ENCODE assay signal across 11 cellular contexts in genomic region chr5:177943805-177944736, GRCh38. TPM values are rescaled to one million over a fixed set of nuclear protein-coding genes. Genes with fewer than 3 reads are reported as not detected.
DNase-seq lines count a peak whose midpoint lies in the region; ATAC-seq and TF ChIP-seq lines count a peak whose summit lies in the region.
"Not testable (repeated sequence)": the region's sequence is repeated elsewhere in the genome, so short reads cannot be mapped to it uniquely, and the experiment has no call there.
"Had no signal": no experiment of that assay in that cellular context is flagged by ENCODE, and none has a peak within 500 bp of the region (broad histone marks: within the 10 kb centered on the region; RNA-seq: fewer than 3 reads in every experiment).

No MANE protein-coding gene starts in this region.

- peak overlapping the region; percentile 51 for H3K4me3 ChIP-seq in fibroblast of pulmonary artery (replicated peaks; ENCODE audit: low read depth, low read length)

- ATAC-seq in GM21360 (IDR thresholded peaks at IDR 0.05; ENCODE audit: unreplicated experiment), result peak; percentile 30
- peak; percentile 59 to 61 for ATAC-seq in activated CD4-positive, CD25-positive, alpha-beta regulatory T cell treated with anti-CD3 and anti-CD28 coated beads, Interleukin-2, amount 50 U/mL, for 24 hours
- peak; percentile 62 to 81 for ATAC-seq in naive thymus-derived CD8-positive, alpha-beta T cell
- peak; percentile 68 for ATAC-seq in stimulated activated effector memory CD8-positive, alpha-beta T cell treated with anti-CD3 and anti-CD28 coated beads, Interleukin-12 subunit alpha, Interleukin-12 subunit beta, amount 100 ng/mL, for 72 hours

- DNase-seq in COLO668 (lab: John Stamatoyannopoulos, UW; ENCODE audit: unreplicated experiment) (peak; percentile 64), LHCN-M2 (ENCODE audit: low read depth) (peak; percentile 1), fibroblast of pulmonary artery (ENCODE audit: low read depth) (peak; percentile 5)
- DNase-seq in activated naive CD8-positive, alpha-beta T cell treated with anti-CD3 and anti-CD28 coated beads for 36 hours, result peak; percentile 67
- DNase-seq in naive thymus-derived CD8-positive, alpha-beta T cell, result peak in 8 of 10 donors; percentile 24 to 49 (median 36)
- peak in 1 of 2 donors; percentile 65 for DNase-seq in stimulated activated effector memory CD8-positive, alpha-beta T cell treated with anti-CD3 and anti-CD28 coated beads, Interleukin-12 subunit alpha, Interleukin-12 subunit beta, amount 100 ng/mL, for 72 hours (ENCODE audit: low spot score in 2 of 2)

- H3K9me3 Mint-ChIP-seq in activated naive CD8-positive, alpha-beta T cell treated with anti-CD3 and anti-CD28 coated beads for 36 hours; naive thymus-derived CD8-positive, alpha-beta T cell; stimulated activated effector memory CD8-positive, alpha-beta T cell treated with anti-CD3 and anti-CD28 coated beads, Interleukin-12 subunit alpha, Interleukin-12 subunit beta, amount 100 ng/mL, for 72 hours: not testable (repeated sequence)

- H3K27me3 Mint-ChIP-seq in activated naive CD8-positive, alpha-beta T cell treated with anti-CD3 and anti-CD28 coated beads for 36 hours; naive thymus-derived CD8-positive, alpha-beta T cell: not testable (repeated sequence)

- peak overlapping the region; percentile 75 for H3K4me3 Mint-ChIP-seq in activated naive CD8-positive, alpha-beta T cell treated with anti-CD3 and anti-CD28 coated beads for 36 hours
- H3K4me3 Mint-ChIP-seq in naive thymus-derived CD8-positive, alpha-beta T cell, result peak overlapping the region; percentile 76 to 89 (median 83)
- peak overlapping the region; percentile 60 for H3K4me3 Mint-ChIP-seq in stimulated activated effector memory CD8-positive, alpha-beta T cell treated with anti-CD3 and anti-CD28 coated beads, Interleukin-12 subunit alpha, Interleukin-12 subunit beta, amount 100 ng/mL, for 72 hours

- not testable (repeated sequence) for TF ChIP-seq CTCF in fibroblast of pulmonary artery (IDR thresholded peaks at IDR 0.05; ENCODE audit: low read length, missing control alignments)

- H3K27ac Mint-ChIP-seq in activated naive CD8-positive, alpha-beta T cell treated with anti-CD3 and anti-CD28 coated beads for 36 hours, result peak overlapping the region; percentile 51
- H3K27ac Mint-ChIP-seq in naive thymus-derived CD8-positive, alpha-beta T cell, result peak overlapping the region in 8 of 10 donors; percentile 48 to 89 (median 76)
- not testable (repeated sequence) for H3K27ac Mint-ChIP-seq in stimulated activated effector memory CD8-positive, alpha-beta T cell treated with anti-CD3 and anti-CD28 coated beads, Interleukin-12 subunit alpha, Interleukin-12 subunit beta, amount 100 ng/mL, for 72 hours

- H3K36me3 Mint-ChIP-seq in activated naive CD8-positive, alpha-beta T cell treated with anti-CD3 and anti-CD28 coated beads for 36 hours; naive thymus-derived CD8-positive, alpha-beta T cell; stimulated activated effector memory CD8-positive, alpha-beta T cell treated with anti-CD3 and anti-CD28 coated beads, Interleukin-12 subunit alpha, Interleukin-12 subunit beta, amount 100 ng/mL, for 72 hours: not testable (repeated sequence)

- H3K4me1 Mint-ChIP-seq in activated naive CD8-positive, alpha-beta T cell treated with anti-CD3 and anti-CD28 coated beads for 36 hours, result peaks cover 12% of the 10 kb centered on the region
- peaks cover 8 to 21% (median 10%) of the 10 kb centered on the region in 4 donors for H3K4me1 Mint-ChIP-seq in naive thymus-derived CD8-positive, alpha-beta T cell
- not testable (repeated sequence) for H3K4me1 Mint-ChIP-seq in stimulated activated effector memory CD8-positive, alpha-beta T cell treated with anti-CD3 and anti-CD28 coated beads, Interleukin-12 subunit alpha, Interleukin-12 subunit beta, amount 100 ng/mL, for 72 hours

- POLR2A ChIA-PET in naive thymus-derived CD8-positive, alpha-beta T cell (lab: Charles Lee), result not testable (repeated sequence)

RNA-seq across cellular contexts. Expression of gene PROP1, which starts 52.0 kb away (rescaled TPM):
- total RNA-seq in LHCN-M2 (2014; rRNA removed), result not detected in 2 replicates
- not detected for polyA plus RNA-seq in LHCN-M2 (2012)
- not detected for total RNA-seq in activated naive CD8-positive, alpha-beta T cell treated with anti-CD3 and anti-CD28 coated beads for 36 hours
- total RNA-seq in naive thymus-derived CD8-positive, alpha-beta T cell, result not detected
- polyA plus RNA-seq in naive thymus-derived CD8-positive, alpha-beta T cell, result not detected
- total RNA-seq: glomerular endothelial cell, occipital lobe, ureter had no signal
